8 cellular contexts compared by ENCODE assay signal in the genomic region with DNA sequence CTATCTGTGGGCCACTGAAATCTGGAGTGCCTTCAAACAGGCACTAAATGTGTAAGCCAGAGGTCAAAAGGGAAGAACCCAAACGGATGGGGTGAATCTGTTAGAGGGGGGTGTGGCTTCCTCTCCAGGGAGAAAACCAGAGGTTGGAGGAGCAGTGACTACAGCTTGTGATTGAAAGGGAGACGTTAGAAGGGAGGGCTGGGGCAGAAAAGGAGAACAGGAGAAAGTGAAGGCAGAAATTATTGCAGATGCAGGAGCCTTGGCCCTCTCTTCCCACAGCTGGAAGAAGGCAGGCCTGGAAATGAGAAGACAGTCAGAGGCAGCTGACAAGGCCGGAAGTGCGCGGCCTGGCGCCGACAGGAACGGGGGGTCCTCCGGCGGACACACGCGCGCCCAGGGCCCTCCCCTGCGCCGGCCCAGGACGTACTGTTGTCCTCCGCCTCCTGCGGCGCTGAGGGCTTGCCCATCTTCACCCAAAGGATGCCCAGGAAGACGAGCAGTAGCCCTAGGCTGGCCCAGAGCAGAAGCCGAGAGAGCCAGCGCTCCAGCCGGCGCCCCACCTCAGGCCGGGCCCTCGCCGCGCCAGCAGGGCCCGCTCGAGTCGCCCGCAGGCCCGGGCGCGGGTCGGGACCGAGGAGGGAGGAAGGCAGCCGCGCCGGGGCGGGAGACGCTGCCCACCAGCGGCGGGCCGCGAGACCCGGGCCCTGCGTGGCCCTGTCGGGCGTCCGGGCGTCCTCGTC. TPM values are rescaled to one million over a fixed set of nuclear protein-coding genes. Genes with fewer than 3 reads are reported as not detected.
A peak's percentile ranks its signal among the peaks of the same experiment; 100 is the strongest.
DNase-seq lines count a peak whose midpoint lies in the region; ATAC-seq and TF ChIP-seq lines count a peak whose summit lies in the region.

No MANE protein-coding gene starts in this region.

- H3K4me1 ChIP-seq in ectodermal cell (ENCODE audit: control insufficient read depth, insufficient read depth, low read length): peaks cover 45% of the 10 kb centered on the region
- peaks cover 10 to 12% of the 10 kb centered on the region in 2 donors for H3K4me1 ChIP-seq in lung (ENCODE audit: control insufficient read depth in 2 of 2, insufficient read depth in 2 of 2, low read length in 2 of 2)

- ATAC-seq in HG02798 (IDR thresholded peaks at IDR 0.05; ENCODE audit: poor library complexity, unreplicated experiment) (peak; percentile 46), lung (ENCODE audit: insufficient read depth, low FRiP score) (peak; percentile 65)

- 0 to 1% methylated on average over 53 of the region's 53 CpGs for WGBS in ectodermal cell, 2 experiments
- 0% methylated on average over 38 to 53 of the region's 53 CpGs for whole genome bisulfite sequencing in lung, 2 donors

- TF ChIP-seq CTCF in lung (IDR thresholded peaks at IDR 0.05; ENCODE audit: control extremely low read depth, extremely low read depth): no peak

- H3K27me3 ChIP-seq in ectodermal cell (ENCODE audit: control insufficient read depth, insufficient read depth, low read length, poor library complexity, severe bottlenecking) (no peaks in the 10 kb centered on the region), lung (ENCODE audit: control insufficient read depth, insufficient read depth) (no peaks in the 10 kb centered on the region)

- H3K27ac ChIP-seq in ectodermal cell (ENCODE audit: insufficient read depth, low read depth, low read length, poor library complexity, severe bottlenecking) (no peak overlapping the region), lung (ENCODE audit: low read depth in 1 of 2, low read length in 1 of 2) (peak overlapping the region; percentile 95 to 100)

- H3K9me3 ChIP-seq in ectodermal cell (ENCODE audit: control insufficient read depth, low read length): no peaks in the 10 kb centered on the region
- no peaks in the 10 kb centered on the region for H3K9me3 ChIP-seq in lung (ENCODE audit: control insufficient read depth in 2 of 2, insufficient read depth in 1 of 2, low read length in 1 of 2)

- peaks cover 17% of the 10 kb centered on the region for H3K36me3 ChIP-seq in ectodermal cell (ENCODE audit: control insufficient read depth, insufficient read depth, low read length)
- H3K36me3 ChIP-seq in lung (ENCODE audit: control insufficient read depth in 2 of 2, insufficient read depth in 2 of 2, low read length in 2 of 2): peaks cover 3 to 13% of the 10 kb centered on the region in 2 donors

- H3K4me3 ChIP-seq in ectodermal cell (ENCODE audit: insufficient read depth, low read depth, low read length) (peak overlapping the region; percentile 94), lung (peak overlapping the region; percentile 92)

- DNase-seq in NK-92 treated with Interleukin-12 subunit alpha and Interleukin-12 subunit beta, amount 100 ng/mL, for 24 hours (lab: John Stamatoyannopoulos, UW): peak; percentile 62
- no peak for DNase-seq in NK-92 (lab: John Stamatoyannopoulos, UW; ENCODE audit: unreplicated experiment)
- DNase-seq in NCI-H226: peak; percentile 85
- DNase-seq in activated CD4-positive, alpha-beta T cell treated with anti-CD3 and anti-CD28 coated beads, Interleukin-2, amount 50 U/mL, for 48 hours: peak; percentile 61 to 67
- DNase-seq in lung (ENCODE audit: low spot score): peak; percentile 65
- DNase-seq in stimulated activated CD8-positive, alpha-beta memory T cell treated with anti-CD3 and anti-CD28 coated beads, Interleukin-12 subunit alpha, Interleukin-12 subunit beta, amount 100 ng/mL, for 1 hour (ENCODE audit: low read depth): peak; percentile 35

RNA-seq across cellular contexts. Expression of gene LEMD2, which starts 0.8 kb away (rescaled TPM):
- 74.6 TPM for polyA plus RNA-seq in ectodermal cell (2013, experiment 1 of 4)
- polyA plus RNA-seq in ectodermal cell (2013, experiment 2 of 4): 70.0 TPM
- polyA plus RNA-seq in ectodermal cell (2013, experiment 3 of 4): 42.7 TPM
- polyA plus RNA-seq in ectodermal cell (2013, experiment 4 of 4): 51.2 TPM
- total RNA-seq in lung: 10 to 100 TPM; 54.9 to 63.6 TPM
- polyA plus RNA-seq in lung: 10 to 100 TPM; 52.1 to 54.1 TPM

RNA-seq across cellular contexts. Expression of gene MLN, which starts 15.7 kb away (rescaled TPM):
- polyA plus RNA-seq in ectodermal cell (2013, experiment 1 of 4): not detected
- polyA plus RNA-seq in ectodermal cell (2013, experiment 2 of 4): not detected
- polyA plus RNA-seq in ectodermal cell (2013, experiment 3 of 4): not detected
- not detected for polyA plus RNA-seq in ectodermal cell (2013, experiment 4 of 4)
- not detected for total RNA-seq in lung
- not detected for polyA plus RNA-seq in lung

RNA-seq across cellular contexts. Expression of gene IP6K3, which starts 41.4 kb away (rescaled TPM):
- polyA plus RNA-seq in ectodermal cell (2013, experiment 1 of 4): 5.7 TPM
- 6.9 TPM for polyA plus RNA-seq in ectodermal cell (2013, experiment 2 of 4)
- polyA plus RNA-seq in ectodermal cell (2013, experiment 3 of 4): 5.5 TPM
- 4.9 TPM for polyA plus RNA-seq in ectodermal cell (2013, experiment 4 of 4)
- total RNA-seq in lung: 1 to 10 TPM; 1.6 to 3.9 TPM
- polyA plus RNA-seq in lung: 1 to 10 TPM; 1.3 to 3.4 TPM
